ENCODE assay signal across 12 cellular contexts in genomic region chr20:54221996-54222890, GRCh38. TPM values are rescaled to one million over a fixed set of nuclear protein-coding genes. Genes with fewer than 3 reads are reported as not detected.
A peak's percentile ranks its signal among the peaks of the same experiment; 100 is the strongest.
DNase-seq lines count a peak whose midpoint lies in the region; ATAC-seq and TF ChIP-seq lines count a peak whose summit lies in the region.
"Had no signal": no experiment of that assay in that cellular context is flagged by ENCODE, and none has a peak within 500 bp of the region (broad histone marks: within the 10 kb centered on the region; RNA-seq: fewer than 3 reads in every experiment).

No MANE protein-coding gene starts in this region.

- CTCF ChIA-PET in SK-N-SH (lab: Yijun Ruan, JAX), result interaction anchor here (0.8 to 1.9 kb wide), 4 partner anchors 9 to 125 kb away, joined by 3 to 9 read pairs (median 5); partner anchors contain the start of gene PFDN4

- peaks cover 5% of the 10 kb centered on the region for H3K79me2 ChIP-seq in SK-N-SH (ENCODE audit: insufficient read depth)

- peaks cover 10 to 20% of the 10 kb centered on the region in 2 experiments for H3K36me3 ChIP-seq in SK-N-SH (replicated peaks in 1 of 2; ENCODE audit: control insufficient read depth in 1 of 2, insufficient read depth in 2 of 2, low read length in 1 of 2)

- peaks cover 12% of the 10 kb centered on the region for H3K4me1 Mint-ChIP-seq in central memory CD8-positive, alpha-beta T cell
- H3K4me1 Mint-ChIP-seq in natural killer cell treated with Interleukin-12 subunit alpha and Interleukin-12 subunit beta and Interleukin-15 and Interleukin-18, amount 100 ng/mL, for 72 hours (ENCODE audit: low read depth in 2 of 2), result peaks cover 11 to 17% of the 10 kb centered on the region in 2 donors
- H3K4me1 Mint-ChIP-seq: mesothelial cell of epicardium had no signal

- ATAC-seq in SK-N-SH treated with all-trans-retinoic acid at 6 μM for 48 hours (peak; percentile 51; the same call in 2 of the 3 replicates), HG02870 (IDR thresholded peaks at IDR 0.05; ENCODE audit: unreplicated experiment) (no peak)
- ATAC-seq in central memory CD8-positive, alpha-beta T cell (replicated peaks; ENCODE audit: extremely low read depth, poor library complexity, severe bottlenecking), result no peak
- ATAC-seq in natural killer cell treated with Interleukin-12 subunit alpha and Interleukin-12 subunit beta and Interleukin-15 and Interleukin-18, amount 100 ng/mL, for 72 hours, result no peak

- H3K9me2 ChIP-seq in SK-N-SH, result no peaks in the 10 kb centered on the region

- peaks cover 13% of the 10 kb centered on the region for H3K36me3 Mint-ChIP-seq in central memory CD8-positive, alpha-beta T cell (ENCODE audit: insufficient read depth)
- H3K36me3 Mint-ChIP-seq in natural killer cell treated with Interleukin-12 subunit alpha and Interleukin-12 subunit beta and Interleukin-15 and Interleukin-18, amount 100 ng/mL, for 72 hours, result no peaks in the 10 kb centered on the region
- H3K36me3 Mint-ChIP-seq: mesothelial cell of epicardium had no signal

- H3F3A ChIP-seq in SK-N-SH (replicated peaks; ENCODE audit: insufficient read depth), result peaks cover 25% of the 10 kb centered on the region

- H4K20me1 ChIP-seq in SK-N-SH (ENCODE audit: insufficient read depth), result no peaks in the 10 kb centered on the region

- H3K27ac Mint-ChIP-seq in central memory CD8-positive, alpha-beta T cell (ENCODE audit: low read depth), result peak overlapping the region; percentile 75
- peak overlapping the region; percentile 2 to 16 for H3K27ac Mint-ChIP-seq in natural killer cell treated with Interleukin-12 subunit alpha and Interleukin-12 subunit beta and Interleukin-15 and Interleukin-18, amount 100 ng/mL, for 72 hours
- H3K27ac Mint-ChIP-seq: mesothelial cell of epicardium had no signal

- no peak for TF ChIP-seq EP300 in SK-N-SH (IDR thresholded peaks at IDR 0.05; ENCODE audit: borderline replicate concordance in 1 of 2, low read depth in 1 of 2, low read length in 1 of 2)

- no peak overlapping the region for H3K9ac ChIP-seq in SK-N-SH

- WGBS in SK-N-SH (ENCODE audit: low lambda C conversion rate), result 75% methylated on average over 17 of the region's 17 CpGs

- no peak for TF ChIP-seq RAD21 in SK-N-SH (IDR thresholded peaks at IDR 0.05; ENCODE audit: low read length)

- H3K27me3 ChIP-seq in SK-N-SH (ENCODE audit: insufficient read depth), result no peaks in the 10 kb centered on the region

- DNase-seq in SK-N-SH (no peak), NCI-H2029 treated with DMSO at 0.1 percent for 48 hours (lab: John Stamatoyannopoulos, UW) (peak; percentile 20), GDM1 (lab: John Stamatoyannopoulos, UW) (no peak), NCI-H1436 treated with DMSO at 0.1 percent for 48 hours (lab: John Stamatoyannopoulos, UW) (no peak)
- DNase-seq in central memory CD8-positive, alpha-beta T cell (ENCODE audit: low spot score in 2 of 2), result no peak
- DNase-seq in natural killer cell treated with Interleukin-12 subunit alpha and Interleukin-12 subunit beta and Interleukin-15 and Interleukin-18, amount 100 ng/mL, for 72 hours (ENCODE audit: low spot score), result no peak
- DNase-seq: glutamatergic neuron had no signal

- no peaks in the 10 kb centered on the region for H3K9me3 Mint-ChIP-seq in central memory CD8-positive, alpha-beta T cell
- H3K9me3 Mint-ChIP-seq in natural killer cell treated with Interleukin-12 subunit alpha and Interleukin-12 subunit beta and Interleukin-15 and Interleukin-18, amount 100 ng/mL, for 72 hours, result no peaks in the 10 kb centered on the region
- H3K9me3 Mint-ChIP-seq: activated T-cell treated with anti-CD3 and anti-CD28 coated beads, Interleukin-2, amount 50 U/mL, for 72 hours; mesothelial cell of epicardium had no signal

- no peak for TF ChIP-seq CTCF in SK-N-SH (IDR thresholded peaks at IDR 0.05)

- POLR2A ChIA-PET in SK-N-SH (lab: Yijun Ruan, JAX), result no interaction called here

- H3K4me2 ChIP-seq in SK-N-SH, result no peak overlapping the region

- no peaks in the 10 kb centered on the region for H3K9me3 ChIP-seq in SK-N-SH

- peaks cover 6 to 19% of the 10 kb centered on the region in 2 experiments; a peak in 3 of 4 replicates for H3K4me1 ChIP-seq in SK-N-SH (ENCODE audit: control insufficient read depth in 1 of 2, insufficient read depth in 2 of 2, low read depth in 1 of 2, low read length in 1 of 2)

- no peaks in the 10 kb centered on the region for H3K27me3 Mint-ChIP-seq in central memory CD8-positive, alpha-beta T cell
- no peaks in the 10 kb centered on the region for H3K27me3 Mint-ChIP-seq in natural killer cell treated with Interleukin-12 subunit alpha and Interleukin-12 subunit beta and Interleukin-15 and Interleukin-18, amount 100 ng/mL, for 72 hours

- no peak overlapping the region for H3K4me3 ChIP-seq in SK-N-SH (ENCODE audit: low read depth in 2 of 2, low read length in 1 of 2)
- H3K4me3 ChIP-seq: coronary artery had no signal

- H3K27ac ChIP-seq in SK-N-SH (ENCODE audit: low read depth in 2 of 2, low read length in 1 of 2), result peak overlapping the region in 1 of 2 experiments; percentile 23; a peak in 1 of 4 replicates
- H3K27ac ChIP-seq: coronary artery had no signal

- no peak overlapping the region for H2AFZ ChIP-seq in SK-N-SH (ENCODE audit: low read depth)

- no peak overlapping the region for H3K4me3 Mint-ChIP-seq in central memory CD8-positive, alpha-beta T cell
- no peak overlapping the region for H3K4me3 Mint-ChIP-seq in natural killer cell treated with Interleukin-12 subunit alpha and Interleukin-12 subunit beta and Interleukin-15 and Interleukin-18, amount 100 ng/mL, for 72 hours
- H3K4me3 Mint-ChIP-seq: mesothelial cell of epicardium had no signal

TF ChIP-seq in SK-N-SH treated with all-trans-retinoic acid at 6 μM for 48 hours, 23 proteins besides CTCF, POLR2A, EP300 and RAD21 (continues in another document):
- no peak for TF ChIP-seq CSRNP3 (CRISPR knock-in tag; IDR thresholded peaks at IDR 0.05)
- no peak for TF ChIP-seq PPARA (CRISPR knock-in tag; IDR thresholded peaks at IDR 0.05; ENCODE audit: borderline replicate concordance)
- peak; percentile 88 for TF ChIP-seq ZNF70 (CRISPR knock-in tag; IDR thresholded peaks at IDR 0.05)
- TF ChIP-seq TOX (CRISPR knock-in tag; IDR thresholded peaks at IDR 0.05; ENCODE audit: borderline replicate concordance), result no peak
- TF ChIP-seq ISL1 (CRISPR knock-in tag; IDR thresholded peaks at IDR 0.05), result no peak

TF ChIP-seq in SK-N-SH, 30 proteins besides CTCF, POLR2A, EP300 and RAD21 (continues in another document):
- TF ChIP-seq, protein P1, sequence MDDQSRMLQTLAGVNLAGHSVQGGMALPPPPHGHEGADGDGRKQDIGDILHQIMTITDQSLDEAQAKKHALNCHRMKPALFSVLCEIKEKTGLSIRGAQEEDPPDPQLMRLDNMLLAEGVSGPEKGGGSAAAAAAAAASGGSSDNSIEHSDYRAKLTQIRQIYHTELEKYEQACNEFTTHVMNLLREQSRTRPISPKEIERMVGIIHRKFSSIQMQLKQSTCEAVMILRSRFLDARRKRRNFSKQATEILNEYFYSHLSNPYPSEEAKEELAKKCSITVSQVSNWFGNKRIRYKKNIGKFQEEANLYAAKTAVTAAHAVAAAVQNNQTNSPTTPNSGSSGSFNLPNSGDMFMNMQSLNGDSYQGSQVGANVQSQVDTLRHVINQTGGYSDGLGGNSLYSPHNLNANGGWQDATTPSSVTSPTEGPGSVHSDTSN (IDR thresholded peaks at IDR 0.05), result no peak
- TF ChIP-seq FOXJ3 (CRISPR knock-in tag; IDR thresholded peaks at IDR 0.05) (no peak), JUND (IDR thresholded peaks at IDR 0.05) (no peak), REST (IDR thresholded peaks at IDR 0.05; ENCODE audit: low read depth, low read length) (no peak), TAF1 (IDR thresholded peaks at IDR 0.05; ENCODE audit: borderline replicate concordance, low read depth, low read length) (no peak), RCOR1 (IDR thresholded peaks at IDR 0.05; ENCODE audit: low read length) (no peak)
- TF ChIP-seq, protein P2, sequence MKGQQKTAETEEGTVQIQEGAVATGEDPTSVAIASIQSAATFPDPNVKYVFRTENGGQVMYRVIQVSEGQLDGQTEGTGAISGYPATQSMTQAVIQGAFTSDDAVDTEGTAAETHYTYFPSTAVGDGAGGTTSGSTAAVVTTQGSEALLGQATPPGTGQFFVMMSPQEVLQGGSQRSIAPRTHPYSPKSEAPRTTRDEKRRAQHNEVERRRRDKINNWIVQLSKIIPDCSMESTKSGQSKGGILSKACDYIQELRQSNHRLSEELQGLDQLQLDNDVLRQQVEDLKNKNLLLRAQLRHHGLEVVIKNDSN (IDR thresholded peaks at IDR 0.05; ENCODE audit: borderline replicate concordance, low read depth), result no peak

RNA-seq across cellular contexts. Expression of gene PFDN4, which starts 14.4 kb away (rescaled TPM):
- 44.0 and 51.4 TPM in 2 replicates for polyA plus RNA-seq in SK-N-SH (2012; rRNA removed)
- polyA plus RNA-seq in SK-N-SH (2012; cell fraction: cytosol; rRNA removed), result 76.2 and 158 TPM in 2 replicates
- 6.7 and 19.2 TPM in 2 replicates for polyA plus RNA-seq in SK-N-SH (2012; cell fraction: nucleus; rRNA removed)
- total RNA-seq in natural killer cell treated with Interleukin-12 subunit alpha and Interleukin-12 subunit beta and Interleukin-15 and Interleukin-18, amount 100 ng/mL, for 72 hours, result 10 to 100 TPM; 26.2 to 46.0 TPM

RNA-seq across cellular contexts. Expression of gene CYP24A1, which starts 48.5 kb away (rescaled TPM):
- polyA plus RNA-seq in SK-N-SH (2012; rRNA removed), result 8.8 and 9.1 TPM in 2 replicates
- 6.8 and 6.9 TPM in 2 replicates for polyA plus RNA-seq in SK-N-SH (2012; cell fraction: cytosol; rRNA removed)
- polyA plus RNA-seq in SK-N-SH (2012; cell fraction: nucleus; rRNA removed), result 9.5 and 17.7 TPM in 2 replicates
- not detected for total RNA-seq in natural killer cell treated with Interleukin-12 subunit alpha and Interleukin-12 subunit beta and Interleukin-15 and Interleukin-18, amount 100 ng/mL, for 72 hours
- total RNA-seq: activated T-cell treated with anti-CD3 and anti-CD28 coated beads, Interleukin-2, amount 50 U/mL, for 72 hours had no signal
